ENCODE assay signal across 18 cellular contexts in the genomic region with DNA sequence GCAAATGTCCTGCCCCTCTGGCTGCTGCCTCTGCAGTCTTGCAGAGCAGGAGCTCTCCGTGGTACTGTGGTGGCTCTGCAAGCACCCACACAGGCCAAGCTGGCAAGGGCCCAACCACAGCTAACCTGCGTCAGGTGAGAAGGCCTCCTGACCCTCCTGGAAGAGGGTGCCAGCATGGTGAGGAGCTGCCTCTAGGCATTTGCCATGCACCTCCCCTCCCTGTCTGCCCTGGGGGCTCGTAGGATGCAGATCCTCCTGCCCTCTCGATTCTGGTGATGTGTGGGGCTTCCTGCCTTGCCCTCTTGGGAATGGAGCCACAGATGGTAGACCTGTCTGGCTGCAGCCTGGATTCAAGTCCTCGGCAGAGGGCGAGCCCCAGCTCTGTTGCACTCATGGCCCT.
DNase-seq lines count a peak whose midpoint lies in the region; ATAC-seq and TF ChIP-seq lines count a peak whose summit lies in the region.
"Had no signal": no experiment of that assay in that cellular context is flagged by ENCODE, and none has a peak within 500 bp of the region (broad histone marks: within the 10 kb centered on the region; RNA-seq: fewer than 3 reads in every experiment).

No MANE protein-coding gene starts in this region.

- H3K4me2 ChIP-seq in BLaER1 treated with 17β-estradiol and CSF1 and Interleukin-3, amounts not matched to agents 10 nM and 100 nM: peak overlapping the region in 7 of 11 experiments; percentile 3 to 55 (median 36); a peak in 13 of 22 replicates
- H3K4me2 ChIP-seq in Karpas-422 (ENCODE audit: low read depth, low read length, poor library complexity, severe bottlenecking) (no peak overlapping the region), neuronal stem cell (ENCODE audit: insufficient read depth, low read length, poor library complexity, severe bottlenecking) (no peak overlapping the region)
- H3K4me2 ChIP-seq: PC-9 had no signal

- peak; percentile 70 for DNase-seq in Karpas-422
- DNase-seq in WTC11 (ENCODE audit: low spot score): no peak
- no peak for DNase-seq in neuronal stem cell (ENCODE audit: low spot score)
- DNase-seq: C1 segment of cervical spinal cord; CD8-positive, alpha-beta memory T cell; DMS79 treated with DMSO at 0.1 percent for 48 hours; HFFc6; MM.1S; NCI-H1105; NCI-H187 treated with DMSO at 0.1 percent for 48 hours; NCI-H526; PC-9; T-helper 1 cell had no signal

- H3K4ac ChIP-seq in neuronal stem cell (ENCODE audit: low read length): no peak overlapping the region

- peak overlapping the region; percentile 23 for H3K14ac ChIP-seq in neuronal stem cell (ENCODE audit: low read length)

- WGBS in neuronal stem cell (ENCODE audit: extremely low coverage in 2 of 2, insufficient read length in 2 of 2, insufficient replicate concordance in 1 of 2), 2 donors: no CpG with 5 or more reads among the region's 6 CpGs

- H3K4me3 Mint-ChIP-seq in WTC11: no peak overlapping the region
- H3K4me3 Mint-ChIP-seq: CD8-positive, alpha-beta memory T cell; HFFc6; IgD-negative memory B cell had no signal

- peak overlapping the region; percentile 61 for H3K23ac ChIP-seq in neuronal stem cell (ENCODE audit: low read depth, low read length, poor library complexity)

- ATAC-seq in WTC11 (peak; percentile 44; the same call in 1 of the 2 replicates), GM18873 (IDR thresholded peaks at IDR 0.05; ENCODE audit: low FRiP score, unreplicated experiment) (no peak), GM18519 (IDR thresholded peaks at IDR 0.05; ENCODE audit: low FRiP score, unreplicated experiment) (no peak), GM21381 (IDR thresholded peaks at IDR 0.05; ENCODE audit: unreplicated experiment) (no peak)

- no peaks in the 10 kb centered on the region for H3K9me3 ChIP-seq in BLaER1 treated with 17β-estradiol and CSF1 and Interleukin-3, amounts not matched to agents 10 nM and 100 nM (replicated peaks in 1 of 11)
- H3K9me3 ChIP-seq in Karpas-422 (ENCODE audit: low read length) (no peaks in the 10 kb centered on the region), neuronal stem cell (replicated peaks in 1 of 2; ENCODE audit: control insufficient read depth in 2 of 2, insufficient read depth in 1 of 2, low read depth in 1 of 2, low read length in 2 of 2) (no peaks in the 10 kb centered on the region)

- no peak overlapping the region for H2AK5ac ChIP-seq in neuronal stem cell (ENCODE audit: low read depth, low read length)

- CTCF ChIA-PET in WTC11 (lab: Charles Lee): no interaction called here

- no peak overlapping the region for H4K91ac ChIP-seq in neuronal stem cell (ENCODE audit: low read depth, low read length, poor library complexity)

- H3K27me3 Mint-ChIP-seq in WTC11 (ENCODE audit: low read depth): no peaks in the 10 kb centered on the region; the same call in 1 of the 2 replicates

- H2BK12ac ChIP-seq in neuronal stem cell (ENCODE audit: low read length): no peak overlapping the region

- H2BK5ac ChIP-seq in neuronal stem cell (ENCODE audit: low read length): peak overlapping the region; percentile 4

- H3K4me1 ChIP-seq in BLaER1 treated with 17β-estradiol and CSF1 and Interleukin-3, amounts not matched to agents 10 nM and 100 nM: peaks cover 0 to 9% (median 6%) of the 10 kb centered on the region in 10 experiments; a peak in 11 of 20 replicates
- H3K4me1 ChIP-seq in Karpas-422 (ENCODE audit: low read length) (peaks cover 42% of the 10 kb centered on the region), neuronal stem cell (ENCODE audit: control insufficient read depth in 2 of 2, insufficient read depth in 1 of 2, low read depth in 1 of 2, low read length in 2 of 2) (no peaks in the 10 kb centered on the region)

- no peaks in the 10 kb centered on the region for H3K79me1 ChIP-seq in neuronal stem cell (ENCODE audit: low read depth, low read length)

- H3K9me3 Mint-ChIP-seq in WTC11: peaks cover 3% of the 10 kb centered on the region

- H3K27ac ChIP-seq in BLaER1 treated with 17β-estradiol and CSF1 and Interleukin-3, amounts not matched to agents 10 nM and 100 nM: no peak overlapping the region
- H3K27ac ChIP-seq in Karpas-422 (ENCODE audit: low read length) (no peak overlapping the region), neuronal stem cell (replicated peaks; ENCODE audit: low read length) (no peak overlapping the region)
- H3K27ac ChIP-seq: PC-9 had no signal

- no peak overlapping the region for H3K27ac Mint-ChIP-seq in WTC11
- H3K27ac Mint-ChIP-seq: HFFc6, IgD-negative memory B cell had no signal

- H3K4me1 Mint-ChIP-seq in WTC11: no peaks in the 10 kb centered on the region
- H3K4me1 Mint-ChIP-seq: IgD-negative memory B cell had no signal

- H3K79me2 ChIP-seq in Karpas-422 (ENCODE audit: low read length): no peaks in the 10 kb centered on the region

- POLR2A ChIA-PET in WTC11 (lab: Charles Lee): no interaction called here

- no peak for TF ChIP-seq CTCF in WTC11 (IDR thresholded peaks at IDR 0.05)

- H3K9ac ChIP-seq in BLaER1 treated with 17β-estradiol and CSF1 and Interleukin-3, amounts not matched to agents 10 nM and 100 nM: no peak overlapping the region
- no peak overlapping the region for H3K9ac ChIP-seq in Karpas-422 (ENCODE audit: low read length)
- no peak overlapping the region for H3K9ac ChIP-seq in neuronal stem cell (ENCODE audit: low read depth, low read length, poor library complexity)

- peak overlapping the region; percentile 21 for H3K18ac ChIP-seq in neuronal stem cell (ENCODE audit: low read length)

- no peak overlapping the region for H4K8ac ChIP-seq in neuronal stem cell (ENCODE audit: low read depth, low read length)

- H2BK15ac ChIP-seq in neuronal stem cell (ENCODE audit: low read length): no peak overlapping the region

- peaks cover 0 to 7% (median 0%) of the 10 kb centered on the region in 11 experiments; a peak in 4 of 22 replicates for H4K20me1 ChIP-seq in BLaER1 treated with 17β-estradiol and CSF1 and Interleukin-3, amounts not matched to agents 10 nM and 100 nM
- no peaks in the 10 kb centered on the region for H4K20me1 ChIP-seq in Karpas-422 (ENCODE audit: insufficient read depth, low read depth, low read length)

- H3K4me3 ChIP-seq in BLaER1 treated with 17β-estradiol and CSF1 and Interleukin-3, amounts not matched to agents 10 nM and 100 nM: no peak overlapping the region
- H3K4me3 ChIP-seq in Karpas-422 (ENCODE audit: low read length): no peak overlapping the region
- H3K4me3 ChIP-seq in neuronal stem cell (ENCODE audit: low read length in 2 of 2): no peak overlapping the region
- H3K4me3 ChIP-seq: PC-9 had no signal

- H3K9me2 ChIP-seq in Karpas-422 (replicated peaks; ENCODE audit: insufficient read depth, low read length): no peaks in the 10 kb centered on the region

- no peaks in the 10 kb centered on the region for H3K27me3 ChIP-seq in BLaER1 treated with 17β-estradiol and CSF1 and Interleukin-3, amounts not matched to agents 10 nM and 100 nM
- H3K27me3 ChIP-seq in Karpas-422 (ENCODE audit: low read length) (no peaks in the 10 kb centered on the region; the same call in 1 of the 2 replicates), neuronal stem cell (ENCODE audit: control insufficient read depth in 3 of 3, insufficient read depth in 3 of 3, low read depth in 1 of 3, low read length in 3 of 3) (no peaks in the 10 kb centered on the region)

- H2AFZ ChIP-seq in Karpas-422 (ENCODE audit: low read length): no peak overlapping the region
- H2AFZ ChIP-seq in neuronal stem cell (ENCODE audit: low read length): no peak overlapping the region
- H2AFZ ChIP-seq: PC-9 had no signal

- no peaks in the 10 kb centered on the region for H3K36me3 ChIP-seq in BLaER1 treated with 17β-estradiol and CSF1 and Interleukin-3, amounts not matched to agents 10 nM and 100 nM
- H3K36me3 ChIP-seq in Karpas-422 (ENCODE audit: insufficient read depth, low read length): no peaks in the 10 kb centered on the region
- H3K36me3 ChIP-seq in neuronal stem cell (replicated peaks in 1 of 2; ENCODE audit: control insufficient read depth in 2 of 2, insufficient read depth in 2 of 2, low read length in 2 of 2): no peaks in the 10 kb centered on the region

- no peak overlapping the region for H2BK120ac ChIP-seq in neuronal stem cell (ENCODE audit: low read depth, low read length)

- H3K36me3 Mint-ChIP-seq in WTC11: no peaks in the 10 kb centered on the region
- H3K36me3 Mint-ChIP-seq: CD8-positive, alpha-beta memory T cell; IgD-negative memory B cell had no signal

TF ChIP-seq in WTC11, 78 proteins besides CTCF, POLR2A, EP300 and RAD21 (continues in another document):
- TF ChIP-seq, protein P1, sequence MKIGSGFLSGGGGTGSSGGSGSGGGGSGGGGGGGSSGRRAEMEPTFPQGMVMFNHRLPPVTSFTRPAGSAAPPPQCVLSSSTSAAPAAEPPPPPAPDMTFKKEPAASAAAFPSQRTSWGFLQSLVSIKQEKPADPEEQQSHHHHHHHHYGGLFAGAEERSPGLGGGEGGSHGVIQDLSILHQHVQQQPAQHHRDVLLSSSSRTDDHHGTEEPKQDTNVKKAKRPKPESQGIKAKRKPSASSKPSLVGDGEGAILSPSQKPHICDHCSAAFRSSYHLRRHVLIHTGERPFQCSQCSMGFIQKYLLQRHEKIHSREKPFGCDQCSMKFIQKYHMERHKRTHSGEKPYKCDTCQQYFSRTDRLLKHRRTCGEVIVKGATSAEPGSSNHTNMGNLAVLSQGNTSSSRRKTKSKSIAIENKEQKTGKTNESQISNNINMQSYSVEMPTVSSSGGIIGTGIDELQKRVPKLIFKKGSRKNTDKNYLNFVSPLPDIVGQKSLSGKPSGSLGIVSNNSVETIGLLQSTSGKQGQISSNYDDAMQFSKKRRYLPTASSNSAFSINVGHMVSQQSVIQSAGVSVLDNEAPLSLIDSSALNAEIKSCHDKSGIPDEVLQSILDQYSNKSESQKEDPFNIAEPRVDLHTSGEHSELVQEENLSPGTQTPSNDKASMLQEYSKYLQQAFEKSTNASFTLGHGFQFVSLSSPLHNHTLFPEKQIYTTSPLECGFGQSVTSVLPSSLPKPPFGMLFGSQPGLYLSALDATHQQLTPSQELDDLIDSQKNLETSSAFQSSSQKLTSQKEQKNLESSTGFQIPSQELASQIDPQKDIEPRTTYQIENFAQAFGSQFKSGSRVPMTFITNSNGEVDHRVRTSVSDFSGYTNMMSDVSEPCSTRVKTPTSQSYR (CRISPR knock-in tag; IDR thresholded peaks at IDR 0.05): 0 out of 2 replicates have a peak, but pooled peaks have one; percentile 39
- no peak for TF ChIP-seq ZSCAN18 (CRISPR knock-in tag; IDR thresholded peaks at IDR 0.05)
- no peak for TF ChIP-seq SMAD3 (CRISPR knock-in tag; IDR thresholded peaks at IDR 0.05; ENCODE audit: borderline replicate concordance)

Comparison
In these comparisons a context has a peak if more than half of its experiments do, and no peak if none do; other contexts are left out.
1. H3K4me2 ChIP-seq: peak in BLaER1 treated with 17β-estradiol and CSF1 and Interleukin-3, amounts not matched to agents 10 nM and 100 nM (7 of 11); none in Karpas-422 (single experiment) and neuronal stem cell (single experiment).